ENCODE assay signal across 27 cellular contexts in the genomic region with DNA sequence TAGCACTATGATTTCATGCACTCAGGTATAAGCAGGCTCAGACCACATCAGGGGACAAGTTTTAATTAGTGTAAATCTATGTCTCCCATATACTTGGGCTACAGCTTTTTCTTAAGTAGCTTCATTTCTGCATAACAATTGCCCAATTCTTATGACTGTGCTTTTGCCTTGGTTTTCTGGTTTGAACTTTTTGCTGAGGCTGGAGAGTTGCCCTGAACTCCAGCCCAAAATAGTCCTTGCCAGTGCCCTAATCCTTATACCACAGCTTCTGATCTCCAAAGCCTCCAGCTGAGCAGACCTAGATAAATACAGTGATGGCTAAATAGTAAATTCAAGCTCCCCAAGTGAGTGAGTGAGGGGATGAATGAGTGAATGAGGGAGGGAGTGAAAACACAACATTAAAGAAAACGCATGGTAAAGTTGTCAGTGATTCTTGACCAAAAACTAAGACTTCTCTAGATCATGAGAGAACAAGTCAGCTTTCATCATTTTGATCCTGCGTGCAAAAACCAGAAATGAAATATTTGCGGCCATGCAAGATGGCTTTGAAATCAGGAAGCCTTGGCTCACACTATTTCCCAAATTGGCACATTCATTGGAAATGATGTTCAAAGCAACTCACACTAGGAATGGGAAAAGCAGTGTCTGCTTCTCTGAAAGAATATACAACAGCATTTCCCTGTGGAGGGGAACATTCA.
DNase-seq lines count a peak whose midpoint lies in the region; FAIRE-seq and TF ChIP-seq lines count a peak whose summit lies in the region.
"Had no signal": no experiment of that assay in that cellular context is flagged by ENCODE, and none has a peak within 500 bp of the region (broad histone marks: within the 10 kb centered on the region; RNA-seq: fewer than 3 reads in every experiment).

No MANE protein-coding gene starts in this region.

- no peak for FAIRE-seq in small intestine (lab: Jason Lieb, UNC)
- FAIRE-seq: colon, frontal cortex, GM18507 had no signal

- DNase-seq in AG08395 (ENCODE audit: low spot score) (peak; percentile 58), M059J (ENCODE audit: low read depth) (peak; percentile 48), cardiac fibroblast (ENCODE audit: low read depth in 2 of 2) (peak; percentile 35 to 71), myocyte (ENCODE audit: low read depth) (peak; percentile 83), A673 (ENCODE audit: low spot score) (no peak), NCI-H1092 treated with DMSO at 0.1 percent for 48 hours (lab: John Stamatoyannopoulos, UW) (no peak), iPS-NIHi7 (ENCODE audit: extremely low spot score) (no peak), small intestine (no peak)
- DNase-seq: 8988T; activated CD4-positive, alpha-beta T cell treated with anti-CD3 and anti-CD28 coated beads, Interleukin-2, amount 10 ng/mL, durations not matched to agents 24 days and 14 days; activated CD8-positive, alpha-beta memory T cell treated with anti-CD3 and anti-CD28 coated beads, Interleukin-2, amount 10 ng/mL, durations not matched to agents 7 days and 5 days; body of pancreas; Calu3; endodermal cell; natural killer cell; NCI-H187; NCI-H82; PC-3; SIG-M5; spleen; stimulated activated CD4-positive, alpha-beta T cell treated with anti-CD3 and anti-CD28 coated beads, Interleukin-4, amount 100 ng/mL, for 4 hours; stimulated activated naive CD8-positive, alpha-beta T cell treated with anti-CD3 and anti-CD28 coated beads, Interleukin-15, amount 100 ng/mL, for 72 hours; T-cell had no signal

- WGBS in small intestine, 3 donors, result 84 to 92% (median 89%) methylated on average over 3 of the region's 3 CpGs

- H3K27ac ChIP-seq in A673 (ENCODE audit: low read depth, low read length, poor library complexity, severe bottlenecking) (no peak overlapping the region), small intestine (ENCODE audit: low read depth in 1 of 2, low read length in 1 of 2) (no peak overlapping the region)
- H3K27ac ChIP-seq: BLaER1, body of pancreas, spleen had no signal

- TF ChIP-seq CTCF in cardiac fibroblast (IDR thresholded peaks at IDR 0.05; ENCODE audit: low read depth, low read length), result no peak
- TF ChIP-seq CTCF in A673 (conservative IDR thresholded peaks at IDR 0.05; ENCODE audit: low read depth, low read length), result no peak

- H3K36me3 ChIP-seq in A673 (ENCODE audit: insufficient read depth, low read length, poor library complexity, severe bottlenecking) (no peaks in the 10 kb centered on the region), small intestine (ENCODE audit: control insufficient read depth in 2 of 2, insufficient read depth in 2 of 2, low read length in 2 of 2) (no peaks in the 10 kb centered on the region)
- H3K36me3 ChIP-seq: BLaER1, spleen had no signal

- H3K9me3 ChIP-seq in A673 (ENCODE audit: low read depth, low read length, poor library complexity, severe bottlenecking) (no peaks in the 10 kb centered on the region), small intestine (ENCODE audit: control insufficient read depth, low read depth) (no peaks in the 10 kb centered on the region)
- H3K9me3 ChIP-seq: BLaER1, body of pancreas, spleen had no signal

- CTCF ChIA-PET in A673 (lab: Charles Lee), result no interaction called here

- POLR2A ChIA-PET in A673 (lab: Charles Lee; ENCODE audit: low non-redundant PET), result no interaction called here

- intact Hi-C loops in A673 (cut with micrococcal nuclease; ENCODE audit: unreplicated experiment), result no loop called here

- H3K27me3 ChIP-seq in A673 (replicated peaks; ENCODE audit: insufficient read depth, low read depth, low read length, poor library complexity) (no peaks in the 10 kb centered on the region), small intestine (ENCODE audit: control insufficient read depth in 2 of 2, insufficient read depth in 2 of 2, low read length in 2 of 2) (no peaks in the 10 kb centered on the region)
- H3K27me3 ChIP-seq: BLaER1, body of pancreas, spleen had no signal

- H3K4me1 ChIP-seq in A673 (ENCODE audit: insufficient read depth, low read length, poor library complexity, severe bottlenecking) (no peaks in the 10 kb centered on the region), small intestine (ENCODE audit: control insufficient read depth in 2 of 2, insufficient read depth in 1 of 2, low read depth in 1 of 2, low read length in 1 of 2) (no peaks in the 10 kb centered on the region)
- H3K4me1 ChIP-seq: BLaER1, body of pancreas, spleen had no signal

- H3K4me3 ChIP-seq in cardiac fibroblast (replicated peaks in 1 of 2; ENCODE audit: low read depth in 2 of 2, low read length in 2 of 2) (no peak overlapping the region), A673 (ENCODE audit: low read depth, low read length, poor library complexity, severe bottlenecking) (no peak overlapping the region), small intestine (ENCODE audit: low read depth in 1 of 2, low read length in 2 of 2) (no peak overlapping the region)
- H3K4me3 ChIP-seq: BLaER1, body of pancreas, spleen had no signal

- BruUV-seq in A673 (replicated peaks; lab: Mats Ljungman, UMichigan), result no TSS peak

Comparison
In these comparisons a context has a peak if more than half of its experiments do, and no peak if none do; other contexts are left out.
1. DNase-seq: peak in AG08395 (single experiment), M059J (single experiment), cardiac fibroblast (2 of 2) and myocyte (single experiment); none in A673 (single experiment), NCI-H1092 treated with DMSO at 0.1 percent for 48 hours (single experiment), iPS-NIHi7 (single experiment) and small intestine (single experiment).